In genomic region chr3:77348244-77348855, GRCh38 we compare ENCODE assay signal across 11 cellular contexts.
A peak's percentile ranks its signal among the peaks of the same experiment; 100 is the strongest.
DNase-seq lines count a peak whose midpoint lies in the region; ATAC-seq and TF ChIP-seq lines count a peak whose summit lies in the region.
"Had no signal": no experiment of that assay in that cellular context is flagged by ENCODE, and none has a peak within 500 bp of the region (broad histone marks: within the 10 kb centered on the region; RNA-seq: fewer than 3 reads in every experiment).

No MANE protein-coding gene starts in this region.

- no peak for ATAC-seq in RWPE2 (ENCODE audit: low read depth)
- ATAC-seq: activated naive CD8-positive, alpha-beta T cell treated with anti-CD3 and anti-CD28 coated beads, Interleukin-2, amount 50 U/mL, for 24 hours had no signal

- TF ChIP-seq CTCF in 22Rv1 (IDR thresholded peaks at IDR 0.05) (peak; percentile 74), GM12875 (IDR thresholded peaks at IDR 0.05; ENCODE audit: borderline replicate concordance, insufficient read depth, low read depth, low read length) (0 out of 2 replicates have a peak, but pooled peaks have one; percentile 14), RWPE2 (IDR thresholded peaks at IDR 0.05; ENCODE audit: poor library complexity, severe bottlenecking) (peak; percentile 50), lower leg skin (IDR thresholded peaks at IDR 0.05) (no peak)

- no peaks in the 10 kb centered on the region for H3K4me1 ChIP-seq in RWPE2 (ENCODE audit: insufficient read depth, poor library complexity, severe bottlenecking)

- H3K27me3 ChIP-seq in RWPE2 (ENCODE audit: insufficient read depth, poor library complexity, severe bottlenecking) = no peaks in the 10 kb centered on the region

- DNase-seq in RWPE2 (ENCODE audit: low spot score) (no peak), glomerular endothelial cell (ENCODE audit: extremely low read depth, low read depth, low spot score) (peak; percentile 44), HuH-7 (ENCODE audit: low spot score) (no peak), LoVo (ENCODE audit: low spot score) (no peak), lower leg skin (ENCODE audit: low spot score in 2 of 2) (no peak)
- DNase-seq in activated CD4-positive, alpha-beta T cell treated with anti-CD3 and anti-CD28 coated beads, Interleukin-2, amount 50 U/mL, for 1 hour = no peak
- DNase-seq: activated naive CD8-positive, alpha-beta T cell treated with anti-CD3 and anti-CD28 coated beads, Interleukin-2, amount 50 U/mL, for 24 hours; immature natural killer cell had no signal

- WGBS in lower leg skin, 2 donors = 76 to 79% methylated on average over 6 of the region's 6 CpGs

- H3K27ac ChIP-seq in 22Rv1 (no peak overlapping the region), RWPE2 (ENCODE audit: poor library complexity, severe bottlenecking) (no peak overlapping the region)
- H3K27ac ChIP-seq: KMS-11 had no signal

- H3K9me3 ChIP-seq in RWPE2 (ENCODE audit: severe bottlenecking) = no peaks in the 10 kb centered on the region

- H3K36me3 ChIP-seq in RWPE2 (ENCODE audit: low read depth) = no peaks in the 10 kb centered on the region

- intact Hi-C loops in lower leg skin (cut with DNase I; ENCODE audit: low total_unique reads) = no loop called here

- H3K4me3 ChIP-seq in GM12875 (ENCODE audit: low read depth, low read length) = no peak overlapping the region
- H3K4me3 ChIP-seq in RWPE2 (ENCODE audit: severe bottlenecking) = no peak overlapping the region
- H3K4me3 ChIP-seq in lower leg skin (ENCODE audit: low read depth, poor library complexity, severe bottlenecking) = no peak overlapping the region

- TF ChIP-seq POLR2A in lower leg skin (IDR thresholded peaks at IDR 0.05) = no peak

Comparison
In these comparisons a context has a peak if more than half of its experiments do, and no peak if none do; other contexts are left out.
1. CTCF ChIP-seq: peak in 22Rv1 (single experiment), GM12875 (single experiment) and RWPE2 (single experiment); none in lower leg skin (0 of 3).